ENCODE assay signal across 8 cellular contexts in the genomic region with DNA sequence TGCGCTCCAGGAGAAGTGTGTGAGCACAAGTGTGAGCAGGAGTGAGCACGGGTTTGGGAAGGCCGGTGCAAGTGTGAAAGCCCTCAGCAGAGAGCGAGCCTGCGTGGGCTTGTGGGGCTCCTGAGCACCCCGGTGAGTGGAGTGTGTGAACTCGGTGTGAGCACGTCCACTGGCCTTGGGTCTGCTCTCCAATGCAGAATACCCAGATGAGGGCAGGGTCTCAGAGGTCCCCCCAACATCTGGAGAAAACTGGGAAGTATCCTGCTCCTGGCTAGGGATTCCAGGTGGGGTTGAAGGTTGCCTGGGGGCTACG. TPM values are rescaled to one million over a fixed set of nuclear protein-coding genes. Genes with fewer than 3 reads are reported as not detected.
DNase-seq lines count a peak whose midpoint lies in the region; ATAC-seq, FAIRE-seq and TF ChIP-seq lines count a peak whose summit lies in the region.

No MANE protein-coding gene starts in this region.

- H3K36me3 Mint-ChIP-seq in activated CD4-positive, alpha-beta T cell treated with anti-CD3 and anti-CD28 coated beads for 36 hours (ENCODE audit: low read depth) = peaks cover 19% of the 10 kb centered on the region

- CTCF ChIA-PET in activated CD4-positive, alpha-beta T cell treated with anti-CD3 and anti-CD28 coated beads for 36 hours (lab: Charles Lee) = interaction anchor here (0.8 to 2.4 kb wide), 3 partner anchors 11 to 1499 kb away, joined by 3 to 5 read pairs (median 3); a partner anchor contains a TSS
- CTCF ChIA-PET in HepG2 (lab: Yijun Ruan, JAX; ENCODE audit: low intra/inter-chr PET ratio, low total read pairs) = interaction anchor here (1.2 kb wide), 1 partner anchor 49 kb away, joined by 3 read pairs; no protein-coding TSS in a partner anchor

- peaks cover 65% of the 10 kb centered on the region for H3K4me1 ChIP-seq in HepG2 (ENCODE audit: insufficient read depth, low read length)
- peaks cover 9% of the 10 kb centered on the region for H3K4me1 ChIP-seq in testis

- no peak for FAIRE-seq in HepG2 (lab: Jason Lieb, UNC)

- no peak for DNase-seq in activated CD4-positive, alpha-beta T cell treated with anti-CD3 and anti-CD28 coated beads for 36 hours
- DNase-seq in activated CD4-positive, alpha-beta T cell treated with anti-CD3 and anti-CD28 coated beads for 4 hours = no peak
- no peak for DNase-seq in astrocyte of the cerebellum (ENCODE audit: low read depth)
- no peak for DNase-seq in HepG2 (ENCODE audit: low spot score)
- no peak for DNase-seq in testis
- no peak for DNase-seq in NCI-H82 treated with DMSO at 0.1 percent for 48 hours (lab: John Stamatoyannopoulos, UW; ENCODE audit: unreplicated experiment)
- DNase-seq in NAMALWA (ENCODE audit: low spot score) = no peak

- no TSS peak for BruUV-seq in HepG2 (replicated peaks; lab: Mats Ljungman, UMichigan)

- TF ChIP-seq CTCF in astrocyte of the cerebellum (IDR thresholded peaks at IDR 0.05; ENCODE audit: low read depth, low read length, missing control alignments) (no peak), HepG2 (CRISPR knock-in tag; IDR thresholded peaks at IDR 0.05) (no peak), testis (IDR thresholded peaks at IDR 0.05) (no peak)

- H3K27me3 ChIP-seq in HepG2 (ENCODE audit: control insufficient read depth in 1 of 2, insufficient read depth in 2 of 2, low read length in 2 of 2) (no peaks in the 10 kb centered on the region; a peak in 1 of 5 replicates), testis (no peaks in the 10 kb centered on the region)

- H3K9me3 Mint-ChIP-seq in activated CD4-positive, alpha-beta T cell treated with anti-CD3 and anti-CD28 coated beads for 36 hours (ENCODE audit: low read depth) = no peaks in the 10 kb centered on the region

- H3K36me3 ChIP-seq in HepG2 (replicated peaks in 1 of 2; ENCODE audit: control insufficient read depth in 1 of 2, insufficient read depth in 2 of 2, low read length in 2 of 2) (no peaks in the 10 kb centered on the region), testis (ENCODE audit: low read depth, missing control alignments) (no peaks in the 10 kb centered on the region)

- H4K20me1 ChIP-seq in HepG2 (ENCODE audit: insufficient read depth, low read length) = no peaks in the 10 kb centered on the region

- no peaks in the 10 kb centered on the region for H3K9me3 ChIP-seq in HepG2 (ENCODE audit: low read length)
- H3K9me3 ChIP-seq in testis = no peaks in the 10 kb centered on the region

- TF ChIP-seq EP300 in HepG2 (IDR thresholded peaks at IDR 0.05; ENCODE audit: low read depth in 2 of 2, low read length in 2 of 2) (no peak), HepG2 (CRISPR knock-in tag; IDR thresholded peaks at IDR 0.05; ENCODE audit: borderline replicate concordance) (no peak)

- H2AFZ ChIP-seq in HepG2 (ENCODE audit: low read length) = no peak overlapping the region

- H3K4me1 Mint-ChIP-seq in activated CD4-positive, alpha-beta T cell treated with anti-CD3 and anti-CD28 coated beads for 36 hours = peaks cover 30% of the 10 kb centered on the region

- ATAC-seq in activated CD4-positive, alpha-beta T cell treated with anti-CD3 and anti-CD28 coated beads for 36 hours = no peak
- ATAC-seq in HepG2 (peak; percentile 1), HG03565 (IDR thresholded peaks at IDR 0.05; ENCODE audit: unreplicated experiment) (no peak)

- peak overlapping the region; percentile 81 for H3K9ac ChIP-seq in HepG2 (ENCODE audit: insufficient read depth, low read depth, low read length)

- H3K4me3 Mint-ChIP-seq in activated CD4-positive, alpha-beta T cell treated with anti-CD3 and anti-CD28 coated beads for 36 hours = peak overlapping the region; percentile 100

- intact Hi-C loops in activated CD4-positive, alpha-beta T cell treated with anti-CD3 and anti-CD28 coated beads for 36 hours (cut with DNase I, micrococcal nuclease) = loop anchor here (5.0 to 10.0 kb wide), 3 partner anchors 36 to 1422 kb away; a partner anchor contains a TSS
- intact Hi-C loops in HepG2 (cut with micrococcal nuclease; ENCODE audit: unreplicated experiment) (loop anchor here (10.0 kb wide), 1 partner anchor 122 kb away; a partner anchor contains a TSS), testis (cut with DNase I; ENCODE audit: low total_unique reads) (no loop called here)

- H3K4me2 ChIP-seq in HepG2 (ENCODE audit: low read depth, low read length) = peak overlapping the region; percentile 97

- H3K27ac Mint-ChIP-seq in activated CD4-positive, alpha-beta T cell treated with anti-CD3 and anti-CD28 coated beads for 36 hours = peak overlapping the region; percentile 96

- POLR2A ChIA-PET in activated CD4-positive, alpha-beta T cell treated with anti-CD3 and anti-CD28 coated beads for 36 hours (lab: Charles Lee) = no interaction called here
- POLR2A ChIA-PET in HepG2 (lab: Yijun Ruan, JAX) = interaction anchor here (1.3 to 5.5 kb wide), 4 partner anchors 10 to 80 kb away, joined by 3 to 103 read pairs (median 8); a partner anchor contains a TSS

- in situ Hi-C loops in astrocyte of the cerebellum (cut with HindIII; ENCODE audit: low sequenced_read_pairs) (no loop called here), HepG2 (cut with HindIII; ENCODE audit: extremely low pct_ligation_motif_present, low pct_unique_long_range_greater_than_20kb) (no loop called here)

- WGBS in HepG2 (ENCODE audit: low lambda C conversion rate) = 10% methylated on average over 2 of the region's 9 CpGs
- 26% methylated on average over 9 of the region's 9 CpGs; no CpG with 5 or more reads in 1 of the 2 donors for WGBS in testis, 2 donors

- no peaks in the 10 kb centered on the region for H3K27me3 Mint-ChIP-seq in activated CD4-positive, alpha-beta T cell treated with anti-CD3 and anti-CD28 coated beads for 36 hours

- peak overlapping the region; percentile 82 for H3K27ac ChIP-seq in HepG2 (ENCODE audit: extremely low read length, insufficient read depth, low read length)
- H3K27ac ChIP-seq in testis = peak overlapping the region; percentile 55 to 75

- H3K79me2 ChIP-seq in HepG2 (ENCODE audit: insufficient read depth, low read length) = peaks cover 15% of the 10 kb centered on the region

- peak overlapping the region; percentile 58 for H3K4me3 ChIP-seq in astrocyte of the cerebellum (ENCODE audit: low read depth, low read length)
- peak overlapping the region; percentile 66 to 85 (median 68) for H3K4me3 ChIP-seq in HepG2 (replicated peaks in 1 of 3; ENCODE audit: insufficient read depth in 1 of 3, low read depth in 2 of 3, low read length in 3 of 3)
- H3K4me3 ChIP-seq in testis = peak overlapping the region; percentile 73 to 74

- TF ChIP-seq POLR2A in HepG2 (IDR thresholded peaks at IDR 0.05; ENCODE audit: insufficient read depth in 1 of 2, low read depth in 2 of 2, low read length in 2 of 2) = peak in 1 of 2 experiments; percentile 9; a peak in 1 of 4 replicates
- TF ChIP-seq POLR2A in testis (IDR thresholded peaks at IDR 0.05) = no peak

- no peak for TF ChIP-seq RAD21 in HepG2 (CRISPR knock-in tag; IDR thresholded peaks at IDR 0.05)

RNA-seq across cellular contexts. Expression of a gene that starts 1.2 kb away (rescaled TPM):
- 10 to 100 TPM; 19.0 to 29.6 TPM for total RNA-seq in activated CD4-positive, alpha-beta T cell treated with anti-CD3 and anti-CD28 coated beads for 36 hours
- total RNA-seq in HepG2 (2016; rRNA removed; fragmentation: Illumina TruSeq; extraction: Trizol) (28.3 and 36.3 TPM in 2 replicates), testis (10 to 100 TPM; 19.3 to 22.0 TPM)
- 21.0 and 23.1 TPM in 2 replicates for total RNA-seq in HepG2 (2016; cell fraction: cytosol; rRNA removed; fragmentation: Illumina TruSeq; extraction: Trizol; ENCODE audit: low read depth)
- 26.0 and 36.9 TPM in 2 replicates for total RNA-seq in HepG2 (2016; cell fraction: insoluble cytoplasmic fraction; rRNA removed; fragmentation: Illumina TruSeq; extraction: Trizol)
- 46.3 and 50.0 TPM in 2 replicates for total RNA-seq in HepG2 (2016; cell fraction: membrane; rRNA removed; fragmentation: Illumina TruSeq; extraction: Trizol)
- 18.8 and 23.8 TPM in 2 replicates for total RNA-seq in HepG2 (2016; cell fraction: nucleus; rRNA removed; fragmentation: Illumina TruSeq; extraction: Trizol)
- polyA plus RNA-seq in HepG2 (2011; rRNA removed) (18.1 and 24.3 TPM in 2 replicates), testis (ENCODE audit: insufficient read depth, low read depth, low replicate concordance) (13.7 TPM)
- 23.6 and 37.4 TPM in 2 replicates for polyA plus RNA-seq in HepG2 (2011; cell fraction: cytosol; rRNA removed)
- polyA plus RNA-seq in HepG2 (2011; cell fraction: nucleus; rRNA removed) = 31.2 and 32.0 TPM in 2 replicates
- 15.3 and 20.7 TPM in 2 replicates for polyA plus RNA-seq in HepG2 (2012)
- polyA plus RNA-seq in HepG2 (2016; cell fraction: cytosol; fragmentation: Illumina TruSeq; extraction: Trizol; ENCODE audit: low read depth) = 15.0 and 16.3 TPM in 2 replicates
- polyA plus RNA-seq in HepG2 (2016; cell fraction: insoluble cytoplasmic fraction; fragmentation: Illumina TruSeq; extraction: Trizol; ENCODE audit: low read depth) = 19.1 and 21.1 TPM in 2 replicates
- polyA plus RNA-seq in HepG2 (2016; cell fraction: membrane; fragmentation: Illumina TruSeq; extraction: Trizol; ENCODE audit: low read depth) = 25.2 and 26.9 TPM in 2 replicates
- 37.3 and 45.3 TPM in 2 replicates for polyA plus RNA-seq in HepG2 (2016; cell fraction: nucleus; fragmentation: Illumina TruSeq; extraction: Trizol; ENCODE audit: insufficient read depth, low read depth)
- 28.9 and 57.4 TPM in 2 replicates for polyA minus RNA-seq in HepG2 (2011; rRNA and poly(A)+ RNA removed; ENCODE audit: low replicate concordance)
- polyA minus RNA-seq in HepG2 (2011; cell fraction: cytosol; rRNA and poly(A)+ RNA removed) = 13.1 and 14.8 TPM in 2 replicates
- polyA minus RNA-seq in HepG2 (2011; cell fraction: nucleus; rRNA and poly(A)+ RNA removed) = 10.8 and 12.1 TPM in 2 replicates

RNA-seq across cellular contexts. Expression of a gene that starts 6.4 kb away (rescaled TPM):
- under 1 TPM in 1 of 2 experiments, not detected in 1; 0.39 TPM for total RNA-seq in activated CD4-positive, alpha-beta T cell treated with anti-CD3 and anti-CD28 coated beads for 36 hours
- total RNA-seq in HepG2 (2016; rRNA removed; fragmentation: Illumina TruSeq; extraction: Trizol) (0.22 and 0.73 TPM in 2 replicates), testis (100 to 1,000 TPM; 278 to 484 TPM)
- total RNA-seq in HepG2 (2016; cell fraction: cytosol; rRNA removed; fragmentation: Illumina TruSeq; extraction: Trizol; ENCODE audit: low read depth) = not detected in 2 replicates
- 0.49 and 0.52 TPM in 2 replicates for total RNA-seq in HepG2 (2016; cell fraction: insoluble cytoplasmic fraction; rRNA removed; fragmentation: Illumina TruSeq; extraction: Trizol)
- total RNA-seq in HepG2 (2016; cell fraction: membrane; rRNA removed; fragmentation: Illumina TruSeq; extraction: Trizol) = 0.34 TPM in 1 of 2 replicates, not detected in the other
- total RNA-seq in HepG2 (2016; cell fraction: nucleus; rRNA removed; fragmentation: Illumina TruSeq; extraction: Trizol) = not detected in 2 replicates
- polyA plus RNA-seq in HepG2 (2011; rRNA removed) (0.16 and 0.48 TPM in 2 replicates), testis (ENCODE audit: insufficient read depth, low read depth, low replicate concordance) (1,116 TPM)
- 0.26 and 0.66 TPM in 2 replicates for polyA plus RNA-seq in HepG2 (2011; cell fraction: cytosol; rRNA removed)
- 0.38 TPM in 1 of 2 replicates, not detected in the other for polyA plus RNA-seq in HepG2 (2011; cell fraction: nucleus; rRNA removed)
- polyA plus RNA-seq in HepG2 (2012) = 0.23 TPM in 1 of 2 replicates, not detected in the other
- polyA plus RNA-seq in HepG2 (2016; cell fraction: cytosol; fragmentation: Illumina TruSeq; extraction: Trizol; ENCODE audit: low read depth) = 0.15 and 0.65 TPM in 2 replicates
- 0.59 TPM in 1 of 2 replicates, not detected in the other for polyA plus RNA-seq in HepG2 (2016; cell fraction: insoluble cytoplasmic fraction; fragmentation: Illumina TruSeq; extraction: Trizol; ENCODE audit: low read depth)
- polyA plus RNA-seq in HepG2 (2016; cell fraction: membrane; fragmentation: Illumina TruSeq; extraction: Trizol; ENCODE audit: low read depth) = 0.44 TPM in 1 of 2 replicates, not detected in the other
- polyA plus RNA-seq in HepG2 (2016; cell fraction: nucleus; fragmentation: Illumina TruSeq; extraction: Trizol; ENCODE audit: insufficient read depth, low read depth) = 1.2 TPM in 1 of 2 replicates, not detected in the other
- 0.42 TPM in 1 of 2 replicates, not detected in the other for polyA minus RNA-seq in HepG2 (2011; rRNA and poly(A)+ RNA removed; ENCODE audit: low replicate concordance)
- polyA minus RNA-seq in HepG2 (2011; cell fraction: cytosol; rRNA and poly(A)+ RNA removed) = not detected in 2 replicates
- not detected in 2 replicates for polyA minus RNA-seq in HepG2 (2011; cell fraction: nucleus; rRNA and poly(A)+ RNA removed)

RNA-seq across cellular contexts. Expression of a gene that starts 10.8 kb away (rescaled TPM):
- total RNA-seq in activated CD4-positive, alpha-beta T cell treated with anti-CD3 and anti-CD28 coated beads for 36 hours = 100 to 1,000 TPM; 185 to 243 TPM
- 409 and 492 TPM in 2 replicates for total RNA-seq in HepG2 (2016; rRNA removed; fragmentation: Illumina TruSeq; extraction: Trizol)
- 143 and 170 TPM in 2 replicates for total RNA-seq in HepG2 (2016; cell fraction: cytosol; rRNA removed; fragmentation: Illumina TruSeq; extraction: Trizol; ENCODE audit: low read depth)
- 431 and 531 TPM in 2 replicates for total RNA-seq in HepG2 (2016; cell fraction: insoluble cytoplasmic fraction; rRNA removed; fragmentation: Illumina TruSeq; extraction: Trizol)
- 166 and 190 TPM in 2 replicates for total RNA-seq in HepG2 (2016; cell fraction: membrane; rRNA removed; fragmentation: Illumina TruSeq; extraction: Trizol)
- total RNA-seq in HepG2 (2016; cell fraction: nucleus; rRNA removed; fragmentation: Illumina TruSeq; extraction: Trizol) = 130 and 144 TPM in 2 replicates
- polyA plus RNA-seq in HepG2 (2011; rRNA removed) = 151 and 186 TPM in 2 replicates
- polyA plus RNA-seq in HepG2 (2011; cell fraction: cytosol; rRNA removed) = 301 and 330 TPM in 2 replicates
- 78.5 and 80.8 TPM in 2 replicates for polyA plus RNA-seq in HepG2 (2011; cell fraction: nucleus; rRNA removed)
- 233 and 237 TPM in 2 replicates for polyA plus RNA-seq in HepG2 (2012)
- 138 and 154 TPM in 2 replicates for polyA plus RNA-seq in HepG2 (2016; cell fraction: cytosol; fragmentation: Illumina TruSeq; extraction: Trizol; ENCODE audit: low read depth)
- 410 and 435 TPM in 2 replicates for polyA plus RNA-seq in HepG2 (2016; cell fraction: insoluble cytoplasmic fraction; fragmentation: Illumina TruSeq; extraction: Trizol; ENCODE audit: low read depth)
- 153 and 156 TPM in 2 replicates for polyA plus RNA-seq in HepG2 (2016; cell fraction: membrane; fragmentation: Illumina TruSeq; extraction: Trizol; ENCODE audit: low read depth)
- polyA plus RNA-seq in HepG2 (2016; cell fraction: nucleus; fragmentation: Illumina TruSeq; extraction: Trizol; ENCODE audit: insufficient read depth, low read depth) = 204 and 210 TPM in 2 replicates
- 77.3 and 151 TPM in 2 replicates for polyA minus RNA-seq in HepG2 (2011; rRNA and poly(A)+ RNA removed; ENCODE audit: low replicate concordance)
- polyA minus RNA-seq in HepG2 (2011; cell fraction: cytosol; rRNA and poly(A)+ RNA removed) = 51.7 and 73.4 TPM in 2 replicates
- polyA minus RNA-seq in HepG2 (2011; cell fraction: nucleus; rRNA and poly(A)+ RNA removed) = 24.2 and 30.1 TPM in 2 replicates
- 100 to 1,000 TPM; 303 to 340 TPM for total RNA-seq in testis
- polyA plus RNA-seq in testis (ENCODE audit: insufficient read depth, low read depth, low replicate concordance) = 275 TPM

RNA-seq across cellular contexts. Expression of a gene that starts 11.4 kb away (rescaled TPM):
- 100 to 1,000 TPM; 110 to 142 TPM for total RNA-seq in activated CD4-positive, alpha-beta T cell treated with anti-CD3 and anti-CD28 coated beads for 36 hours
- 215 and 266 TPM in 2 replicates for total RNA-seq in HepG2 (2016; rRNA removed; fragmentation: Illumina TruSeq; extraction: Trizol)
- 189 and 238 TPM in 2 replicates for total RNA-seq in HepG2 (2016; cell fraction: cytosol; rRNA removed; fragmentation: Illumina TruSeq; extraction: Trizol; ENCODE audit: low read depth)
- 225 and 290 TPM in 2 replicates for total RNA-seq in HepG2 (2016; cell fraction: insoluble cytoplasmic fraction; rRNA removed; fragmentation: Illumina TruSeq; extraction: Trizol)
- total RNA-seq in HepG2 (2016; cell fraction: membrane; rRNA removed; fragmentation: Illumina TruSeq; extraction: Trizol) = 184 and 217 TPM in 2 replicates
- total RNA-seq in HepG2 (2016; cell fraction: nucleus; rRNA removed; fragmentation: Illumina TruSeq; extraction: Trizol) = 61.4 and 65.1 TPM in 2 replicates
- 288 and 311 TPM in 2 replicates for polyA plus RNA-seq in HepG2 (2011; rRNA removed)
- polyA plus RNA-seq in HepG2 (2011; cell fraction: cytosol; rRNA removed) = 480 and 511 TPM in 2 replicates
- 86.1 and 95.5 TPM in 2 replicates for polyA plus RNA-seq in HepG2 (2011; cell fraction: nucleus; rRNA removed)
- polyA plus RNA-seq in HepG2 (2012) = 188 and 213 TPM in 2 replicates
- polyA plus RNA-seq in HepG2 (2016; cell fraction: cytosol; fragmentation: Illumina TruSeq; extraction: Trizol; ENCODE audit: low read depth) = 258 and 314 TPM in 2 replicates
- polyA plus RNA-seq in HepG2 (2016; cell fraction: insoluble cytoplasmic fraction; fragmentation: Illumina TruSeq; extraction: Trizol; ENCODE audit: low read depth) = 351 and 378 TPM in 2 replicates
- 187 and 232 TPM in 2 replicates for polyA plus RNA-seq in HepG2 (2016; cell fraction: membrane; fragmentation: Illumina TruSeq; extraction: Trizol; ENCODE audit: low read depth)
- polyA plus RNA-seq in HepG2 (2016; cell fraction: nucleus; fragmentation: Illumina TruSeq; extraction: Trizol; ENCODE audit: insufficient read depth, low read depth) = 155 and 156 TPM in 2 replicates
- 66.0 and 255 TPM in 2 replicates for polyA minus RNA-seq in HepG2 (2011; rRNA and poly(A)+ RNA removed; ENCODE audit: low replicate concordance)
- polyA minus RNA-seq in HepG2 (2011; cell fraction: cytosol; rRNA and poly(A)+ RNA removed) = 56.2 and 60.1 TPM in 2 replicates
- 17.0 and 18.0 TPM in 2 replicates for polyA minus RNA-seq in HepG2 (2011; cell fraction: nucleus; rRNA and poly(A)+ RNA removed)
- 100 to 1,000 TPM; 189 to 271 TPM for total RNA-seq in testis
- polyA plus RNA-seq in testis (ENCODE audit: insufficient read depth, low read depth, low replicate concordance) = 287 TPM

RNA-seq across cellular contexts. Expression of a gene that starts 15.4 kb away (rescaled TPM):
- not detected for total RNA-seq in activated CD4-positive, alpha-beta T cell treated with anti-CD3 and anti-CD28 coated beads for 36 hours
- total RNA-seq in HepG2 (2016; rRNA removed; fragmentation: Illumina TruSeq; extraction: Trizol) (not detected in 2 replicates), testis (under 1 TPM in 1 of 2 donors, not detected in 1; 0.24 TPM)
- total RNA-seq in HepG2 (2016; cell fraction: cytosol; rRNA removed; fragmentation: Illumina TruSeq; extraction: Trizol; ENCODE audit: low read depth) = not detected in 2 replicates
- not detected in 2 replicates for total RNA-seq in HepG2 (2016; cell fraction: insoluble cytoplasmic fraction; rRNA removed; fragmentation: Illumina TruSeq; extraction: Trizol)
- total RNA-seq in HepG2 (2016; cell fraction: membrane; rRNA removed; fragmentation: Illumina TruSeq; extraction: Trizol) = not detected in 2 replicates
- total RNA-seq in HepG2 (2016; cell fraction: nucleus; rRNA removed; fragmentation: Illumina TruSeq; extraction: Trizol) = not detected in 2 replicates
- polyA plus RNA-seq in HepG2 (2011; rRNA removed) (not detected in 2 replicates), testis (ENCODE audit: insufficient read depth, low read depth, low replicate concordance) (not detected)
- polyA plus RNA-seq in HepG2 (2011; cell fraction: cytosol; rRNA removed) = not detected in 2 replicates
- polyA plus RNA-seq in HepG2 (2011; cell fraction: nucleus; rRNA removed) = not detected in 2 replicates
- polyA plus RNA-seq in HepG2 (2012) = not detected in 2 replicates
- not detected in 2 replicates for polyA plus RNA-seq in HepG2 (2016; cell fraction: cytosol; fragmentation: Illumina TruSeq; extraction: Trizol; ENCODE audit: low read depth)
- not detected in 2 replicates for polyA plus RNA-seq in HepG2 (2016; cell fraction: insoluble cytoplasmic fraction; fragmentation: Illumina TruSeq; extraction: Trizol; ENCODE audit: low read depth)
- not detected in 2 replicates for polyA plus RNA-seq in HepG2 (2016; cell fraction: membrane; fragmentation: Illumina TruSeq; extraction: Trizol; ENCODE audit: low read depth)
- polyA plus RNA-seq in HepG2 (2016; cell fraction: nucleus; fragmentation: Illumina TruSeq; extraction: Trizol; ENCODE audit: insufficient read depth, low read depth) = not detected in 2 replicates
- 0.21 TPM in 1 of 2 replicates, not detected in the other for polyA minus RNA-seq in HepG2 (2011; rRNA and poly(A)+ RNA removed; ENCODE audit: low replicate concordance)
- polyA minus RNA-seq in HepG2 (2011; cell fraction: cytosol; rRNA and poly(A)+ RNA removed) = not detected in 2 replicates
- polyA minus RNA-seq in HepG2 (2011; cell fraction: nucleus; rRNA and poly(A)+ RNA removed) = not detected in 2 replicates

Comparison
In these comparisons a context has a peak if more than half of its experiments do, and no peak if none do; other contexts are left out.
1. RNA of a gene that starts 6.4 kb away (total RNA-seq): 278 to 484 TPM in testis; 0.39 TPM in activated CD4-positive, alpha-beta T cell treated with anti-CD3 and anti-CD28 coated beads for 36 hours and 0.22 to 0.73 TPM in HepG2; every median in the first group is over 100 times any median in the second.
2. Peak in every context shown above with its lines, with median percentiles within 50 percentile points of each other: H3K4me3 ChIP-seq.